21 cellular contexts compared by ENCODE assay signal in the genomic region with DNA sequence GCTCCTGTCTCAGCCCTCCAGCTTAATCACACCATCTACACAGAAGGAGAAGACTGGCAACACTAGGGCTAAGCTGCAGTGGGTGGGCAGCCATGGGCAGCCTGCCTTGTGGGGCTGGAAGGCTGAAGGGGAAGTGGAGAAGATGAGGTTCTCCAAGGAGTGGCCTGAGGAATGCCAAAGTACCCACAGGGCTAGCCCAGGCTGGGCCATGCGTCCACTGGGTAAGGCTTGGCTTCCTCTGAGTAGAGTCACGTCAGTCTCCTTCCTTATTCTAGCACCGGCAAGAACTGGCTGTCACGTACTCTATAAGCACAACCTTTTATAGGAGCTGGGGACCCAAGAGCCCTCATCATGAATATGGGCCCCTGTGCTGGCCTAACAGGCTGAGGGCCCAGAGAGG.
"Had no signal": no experiment of that assay in that cellular context is flagged by ENCODE, and none has a peak within 500 bp of the region (broad histone marks: within the 10 kb centered on the region; RNA-seq: fewer than 3 reads in every experiment).

No MANE protein-coding gene starts in this region.

- H3K9me3 Mint-ChIP-seq: immature natural killer cell; naive B cell; nephron progenitor cell; stimulated activated memory B cell treated with anti-CD40 and anti-IgM and Interleukin-4, amounts not matched to agents 10 μg/mL and 1 μg/mL and 100 μg/mL, for 72 hours; stimulated activated naive CD8-positive, alpha-beta T cell treated with anti-CD3 and anti-CD28 coated beads, Interleukin-15, Interleukin-2, amounts not matched to agents 100 ng/mL and 50 ng/mL, for 24 hours had no signal

- DNase-seq: cortex of kidney; effector memory CD4-positive, alpha-beta T cell; foreskin keratinocyte; immature natural killer cell; left cardiac atrium; left ventricle myocardium superior; mesendoderm; naive B cell; nephron progenitor cell; psoas muscle; retina; right lobe of liver; stimulated activated CD4-positive, alpha-beta T cell treated with anti-CD3 and anti-CD28 coated beads, Interleukin-15, amount 100 ng/mL, for 24 hours; stimulated activated CD4-positive, alpha-beta T cell treated with anti-CD3 and anti-CD28 coated beads, Interleukin-1b, Interleukin-23, amount 100 ng/mL, for 48 hours; stimulated activated CD4-positive, alpha-beta T cell treated with anti-CD3 and anti-CD28 coated beads, Interleukin-4, amount 100 ng/mL, for 24 hours; tibial artery had no signal

- H3K36me3 ChIP-seq: right lobe of liver, tibial artery had no signal

- ATAC-seq: foreskin keratinocyte; left ventricle myocardium superior; psoas muscle; stimulated activated memory B cell treated with anti-CD40 and anti-IgM and Interleukin-4, amounts not matched to agents 10 μg/mL and 1 μg/mL and 100 μg/mL, for 72 hours had no signal

- H3K27ac Mint-ChIP-seq: immature natural killer cell; naive B cell; nephron progenitor cell; stimulated activated memory B cell treated with anti-CD40 and anti-IgM and Interleukin-4, amounts not matched to agents 10 μg/mL and 1 μg/mL and 100 μg/mL, for 72 hours; stimulated activated naive CD8-positive, alpha-beta T cell treated with anti-CD3 and anti-CD28 coated beads, Interleukin-15, Interleukin-2, amounts not matched to agents 100 ng/mL and 50 ng/mL, for 24 hours had no signal

- H3K4me1 ChIP-seq: foreskin keratinocyte, psoas muscle, right lobe of liver, tibial artery had no signal

- H3K36me3 Mint-ChIP-seq: immature natural killer cell; naive B cell; stimulated activated memory B cell treated with anti-CD40 and anti-IgM and Interleukin-4, amounts not matched to agents 10 μg/mL and 1 μg/mL and 100 μg/mL, for 72 hours had no signal

- H3K4me3 ChIP-seq: lung, psoas muscle, right lobe of liver, tibial artery had no signal

- H3K4me1 Mint-ChIP-seq: immature natural killer cell had no signal

- H3K27ac ChIP-seq: epithelial cell of prostate, foreskin keratinocyte, neutrophil, psoas muscle, right lobe of liver, tibial artery had no signal

- H3K27me3 ChIP-seq: neutrophil, right lobe of liver had no signal

- H3K4me3 Mint-ChIP-seq: immature natural killer cell; naive B cell; nephron progenitor cell; stimulated activated memory B cell treated with anti-CD40 and anti-IgM and Interleukin-4, amounts not matched to agents 10 μg/mL and 1 μg/mL and 100 μg/mL, for 72 hours; stimulated activated naive CD8-positive, alpha-beta T cell treated with anti-CD3 and anti-CD28 coated beads, Interleukin-15, Interleukin-2, amounts not matched to agents 100 ng/mL and 50 ng/mL, for 24 hours had no signal

- H3K9me3 ChIP-seq: neutrophil, psoas muscle, right lobe of liver, tibial artery had no signal
